1 cellular context compared by ENCODE assay signal in the genomic region with DNA sequence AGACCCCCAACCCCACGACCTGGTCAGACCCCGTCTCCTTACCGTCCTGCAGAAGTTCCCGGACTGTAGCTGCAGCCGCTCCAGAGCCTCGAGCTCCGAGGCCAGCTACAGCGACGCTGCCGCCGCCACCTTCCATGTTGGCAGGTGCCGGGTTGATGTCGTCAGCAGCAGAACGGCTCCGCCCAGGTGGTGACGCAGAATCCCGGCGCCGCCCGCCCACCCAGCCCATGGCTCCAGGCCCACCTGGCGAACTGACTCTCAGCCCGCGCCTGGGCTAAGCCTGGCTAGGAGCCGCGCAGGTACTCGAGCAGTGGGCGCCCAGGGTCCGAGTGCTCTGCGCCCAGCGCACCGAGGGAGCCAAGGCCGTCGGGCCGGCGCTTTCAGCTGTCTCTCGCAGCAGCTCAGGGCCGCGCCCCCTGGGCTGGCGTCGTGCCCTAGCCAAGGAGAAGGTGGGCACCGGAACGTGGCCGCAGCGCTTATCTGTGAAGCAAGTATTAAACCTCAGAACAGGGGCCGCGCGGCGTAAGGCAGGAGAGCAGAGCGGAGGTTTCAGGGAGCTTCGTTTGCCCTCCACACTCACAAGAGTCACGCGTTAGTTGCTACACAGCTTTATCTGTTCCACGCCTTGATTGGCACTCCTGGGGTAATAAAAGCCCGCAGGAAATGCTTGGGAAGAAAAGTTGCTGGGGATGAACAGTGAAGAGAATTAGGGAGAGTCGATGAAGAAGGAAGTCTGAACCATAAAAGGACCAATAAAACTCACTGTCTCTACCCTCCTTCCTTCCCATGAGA.
TF ChIP-seq lines count a peak whose summit lies in the region.

A gene (minus strand): TSS at position 160 of the 792 bp plus-strand sequence. CDS start 24 bp downstream, at position 136.
A gene with protein sequence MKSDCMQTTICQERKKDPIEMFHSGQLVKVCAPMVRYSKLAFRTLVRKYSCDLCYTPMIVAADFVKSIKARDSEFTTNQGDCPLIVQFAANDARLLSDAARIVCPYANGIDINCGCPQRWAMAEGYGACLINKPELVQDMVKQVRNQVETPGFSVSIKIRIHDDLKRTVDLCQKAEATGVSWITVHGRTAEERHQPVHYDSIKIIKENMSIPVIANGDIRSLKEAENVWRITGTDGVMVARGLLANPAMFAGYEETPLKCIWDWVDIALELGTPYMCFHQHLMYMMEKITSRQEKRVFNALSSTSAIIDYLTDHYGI (plus strand): TSS at position 211 of the 792 bp plus-strand sequence. CDS start 3,100 bp downstream, outside the sequence.

TF ChIP-seq in SK-N-SH treated with all-trans-retinoic acid at 6 μM for 48 hours, 23 proteins besides CTCF, POLR2A, EP300 and RAD21 (continued from another document):
- TF ChIP-seq, protein P1, sequence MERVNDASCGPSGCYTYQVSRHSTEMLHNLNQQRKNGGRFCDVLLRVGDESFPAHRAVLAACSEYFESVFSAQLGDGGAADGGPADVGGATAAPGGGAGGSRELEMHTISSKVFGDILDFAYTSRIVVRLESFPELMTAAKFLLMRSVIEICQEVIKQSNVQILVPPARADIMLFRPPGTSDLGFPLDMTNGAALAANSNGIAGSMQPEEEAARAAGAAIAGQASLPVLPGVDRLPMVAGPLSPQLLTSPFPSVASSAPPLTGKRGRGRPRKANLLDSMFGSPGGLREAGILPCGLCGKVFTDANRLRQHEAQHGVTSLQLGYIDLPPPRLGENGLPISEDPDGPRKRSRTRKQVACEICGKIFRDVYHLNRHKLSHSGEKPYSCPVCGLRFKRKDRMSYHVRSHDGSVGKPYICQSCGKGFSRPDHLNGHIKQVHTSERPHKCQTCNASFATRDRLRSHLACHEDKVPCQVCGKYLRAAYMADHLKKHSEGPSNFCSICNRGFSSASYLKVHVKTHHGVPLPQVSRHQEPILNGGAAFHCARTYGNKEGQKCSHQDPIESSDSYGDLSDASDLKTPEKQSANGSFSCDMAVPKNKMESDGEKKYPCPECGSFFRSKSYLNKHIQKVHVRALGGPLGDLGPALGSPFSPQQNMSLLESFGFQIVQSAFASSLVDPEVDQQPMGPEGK (CRISPR knock-in tag; IDR thresholded peaks at IDR 0.05; ENCODE audit: borderline replicate concordance) = no peak
- TF ChIP-seq ZNF70 (CRISPR knock-in tag; IDR thresholded peaks at IDR 0.05) (no peak), RARB (CRISPR knock-in tag; IDR thresholded peaks at IDR 0.05) (no peak), GLIS3 (CRISPR knock-in tag; IDR thresholded peaks at IDR 0.05) (no peak), SNAI2 (CRISPR knock-in tag; IDR thresholded peaks at IDR 0.05) (no peak), ZFP30 (CRISPR knock-in tag; IDR thresholded peaks at IDR 0.05) (no peak), ESRRG (CRISPR knock-in tag; IDR thresholded peaks at IDR 0.05) (0 out of 2 replicates have a peak, but pooled peaks have one; percentile 20), ZNF565 (CRISPR knock-in tag; conservative IDR thresholded peaks at IDR 0.05; ENCODE audit: low read depth) (no peak), PPARA (CRISPR knock-in tag; IDR thresholded peaks at IDR 0.05; ENCODE audit: borderline replicate concordance) (no peak), TCF4 (CRISPR knock-in tag; IDR thresholded peaks at IDR 0.05; ENCODE audit: borderline replicate concordance) (no peak), CSDC2 (CRISPR knock-in tag; IDR thresholded peaks at IDR 0.05) (no peak), TOX (CRISPR knock-in tag; IDR thresholded peaks at IDR 0.05; ENCODE audit: borderline replicate concordance) (no peak), BACH2 (CRISPR knock-in tag; IDR thresholded peaks at IDR 0.05; ENCODE audit: borderline replicate concordance) (no peak)
- TF ChIP-seq, protein P2, sequence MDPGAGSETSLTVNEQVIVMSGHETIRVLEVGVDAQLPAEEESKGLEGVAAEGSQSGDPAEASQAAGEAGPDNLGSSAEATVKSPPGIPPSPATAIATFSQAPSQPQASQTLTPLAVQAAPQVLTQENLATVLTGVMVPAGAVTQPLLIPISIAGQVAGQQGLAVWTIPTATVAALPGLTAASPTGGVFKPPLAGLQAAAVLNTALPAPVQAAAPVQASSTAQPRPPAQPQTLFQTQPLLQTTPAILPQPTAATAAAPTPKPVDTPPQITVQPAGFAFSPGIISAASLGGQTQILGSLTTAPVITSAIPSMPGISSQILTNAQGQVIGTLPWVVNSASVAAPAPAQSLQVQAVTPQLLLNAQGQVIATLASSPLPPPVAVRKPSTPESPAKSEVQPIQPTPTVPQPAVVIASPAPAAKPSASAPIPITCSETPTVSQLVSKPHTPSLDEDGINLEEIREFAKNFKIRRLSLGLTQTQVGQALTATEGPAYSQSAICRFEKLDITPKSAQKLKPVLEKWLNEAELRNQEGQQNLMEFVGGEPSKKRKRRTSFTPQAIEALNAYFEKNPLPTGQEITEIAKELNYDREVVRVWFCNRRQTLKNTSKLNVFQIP (CRISPR knock-in tag; IDR thresholded peaks at IDR 0.05; ENCODE audit: borderline replicate concordance, low read depth) = no peak
- TF ChIP-seq, protein P3, sequence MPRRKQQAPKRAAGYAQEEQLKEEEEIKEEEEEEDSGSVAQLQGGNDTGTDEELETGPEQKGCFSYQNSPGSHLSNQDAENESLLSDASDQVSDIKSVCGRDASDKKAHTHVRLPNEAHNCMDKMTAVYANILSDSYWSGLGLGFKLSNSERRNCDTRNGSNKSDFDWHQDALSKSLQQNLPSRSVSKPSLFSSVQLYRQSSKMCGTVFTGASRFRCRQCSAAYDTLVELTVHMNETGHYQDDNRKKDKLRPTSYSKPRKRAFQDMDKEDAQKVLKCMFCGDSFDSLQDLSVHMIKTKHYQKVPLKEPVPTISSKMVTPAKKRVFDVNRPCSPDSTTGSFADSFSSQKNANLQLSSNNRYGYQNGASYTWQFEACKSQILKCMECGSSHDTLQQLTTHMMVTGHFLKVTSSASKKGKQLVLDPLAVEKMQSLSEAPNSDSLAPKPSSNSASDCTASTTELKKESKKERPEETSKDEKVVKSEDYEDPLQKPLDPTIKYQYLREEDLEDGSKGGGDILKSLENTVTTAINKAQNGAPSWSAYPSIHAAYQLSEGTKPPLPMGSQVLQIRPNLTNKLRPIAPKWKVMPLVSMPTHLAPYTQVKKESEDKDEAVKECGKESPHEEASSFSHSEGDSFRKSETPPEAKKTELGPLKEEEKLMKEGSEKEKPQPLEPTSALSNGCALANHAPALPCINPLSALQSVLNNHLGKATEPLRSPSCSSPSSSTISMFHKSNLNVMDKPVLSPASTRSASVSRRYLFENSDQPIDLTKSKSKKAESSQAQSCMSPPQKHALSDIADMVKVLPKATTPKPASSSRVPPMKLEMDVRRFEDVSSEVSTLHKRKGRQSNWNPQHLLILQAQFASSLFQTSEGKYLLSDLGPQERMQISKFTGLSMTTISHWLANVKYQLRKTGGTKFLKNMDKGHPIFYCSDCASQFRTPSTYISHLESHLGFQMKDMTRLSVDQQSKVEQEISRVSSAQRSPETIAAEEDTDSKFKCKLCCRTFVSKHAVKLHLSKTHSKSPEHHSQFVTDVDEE (CRISPR knock-in tag; IDR thresholded peaks at IDR 0.05) = peak; percentile 54; the same call in 1 of the 2 replicates
